Comparison of ENCODE assay signal across 8 cellular contexts in the genomic region with DNA sequence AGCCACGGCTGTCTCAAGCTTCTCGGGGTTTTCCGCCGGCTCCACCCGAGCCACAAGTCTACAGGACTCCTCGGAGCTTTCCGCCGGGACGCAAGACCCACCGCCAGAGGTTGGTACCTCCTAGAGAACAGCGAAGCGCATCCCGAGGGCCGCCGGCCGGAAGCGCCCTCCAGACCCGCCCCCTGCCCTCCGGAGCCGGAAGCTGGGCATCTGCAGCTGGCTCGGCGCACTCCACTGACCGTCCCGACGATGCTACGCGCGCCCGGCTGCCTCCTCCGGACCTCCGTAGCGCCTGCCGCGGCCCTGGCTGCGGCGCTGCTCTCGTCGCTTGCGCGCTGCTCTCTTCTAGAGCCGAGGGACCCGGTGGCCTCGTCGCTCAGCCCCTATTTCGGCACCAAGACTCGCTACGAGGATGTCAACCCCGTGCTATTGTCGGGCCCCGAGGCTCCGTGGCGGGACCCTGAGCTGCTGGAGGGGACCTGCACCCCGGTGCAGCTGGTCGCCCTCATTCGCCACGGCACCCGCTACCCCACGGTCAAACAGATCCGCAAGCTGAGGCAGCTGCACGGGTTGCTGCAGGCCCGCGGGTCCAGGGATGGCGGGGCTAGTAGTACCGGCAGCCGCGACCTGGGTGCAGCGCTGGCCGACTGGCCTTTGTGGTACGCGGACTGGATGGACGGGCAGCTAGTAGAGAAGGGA. TPM values are rescaled to one million over a fixed set of nuclear protein-coding genes. Genes with fewer than 3 reads are reported as not detected.
DNase-seq lines count a peak whose midpoint lies in the region; ATAC-seq and TF ChIP-seq lines count a peak whose summit lies in the region.

A gene with protein sequence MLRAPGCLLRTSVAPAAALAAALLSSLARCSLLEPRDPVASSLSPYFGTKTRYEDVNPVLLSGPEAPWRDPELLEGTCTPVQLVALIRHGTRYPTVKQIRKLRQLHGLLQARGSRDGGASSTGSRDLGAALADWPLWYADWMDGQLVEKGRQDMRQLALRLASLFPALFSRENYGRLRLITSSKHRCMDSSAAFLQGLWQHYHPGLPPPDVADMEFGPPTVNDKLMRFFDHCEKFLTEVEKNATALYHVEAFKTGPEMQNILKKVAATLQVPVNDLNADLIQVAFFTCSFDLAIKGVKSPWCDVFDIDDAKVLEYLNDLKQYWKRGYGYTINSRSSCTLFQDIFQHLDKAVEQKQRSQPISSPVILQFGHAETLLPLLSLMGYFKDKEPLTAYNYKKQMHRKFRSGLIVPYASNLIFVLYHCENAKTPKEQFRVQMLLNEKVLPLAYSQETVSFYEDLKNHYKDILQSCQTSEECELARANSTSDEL (plus strand): TSS at position 227 of the 699 bp plus-strand sequence. CDS start 23 bp downstream, at position 250.

- peaks cover 18 to 25% of the 10 kb centered on the region in 2 donors for H3K4me1 ChIP-seq in thoracic aorta (ENCODE audit: control insufficient read depth in 1 of 2, low read depth in 2 of 2)

- H3K9me3 Mint-ChIP-seq in activated naive CD4-positive, alpha-beta T cell treated with anti-CD3 and anti-CD28 coated beads, Interleukin-2, amount 50 U/mL, for 72 hours, result no peaks in the 10 kb centered on the region

- peak within 1 kb of the TSS; percentile 84 for H3K27ac Mint-ChIP-seq in activated naive CD4-positive, alpha-beta T cell treated with anti-CD3 and anti-CD28 coated beads, Interleukin-2, amount 50 U/mL, for 72 hours

- TF ChIP-seq CTCF in LNCaP clone FGC (IDR thresholded peaks at IDR 0.05; ENCODE audit: control insufficient read depth, extremely low read depth, insufficient read depth) (no peak), thoracic aorta (IDR thresholded peaks at IDR 0.05) (no peak)

- ATAC-seq in SK-N-SH treated with all-trans-retinoic acid at 6 μM for 48 hours (peak; percentile 97), thoracic aorta (ENCODE audit: insufficient number of reproducible peaks, low FRiP score, low read depth) (peak; percentile 68)
- peak; percentile 90 for ATAC-seq in activated naive CD4-positive, alpha-beta T cell treated with anti-CD3 and anti-CD28 coated beads, Interleukin-2, amount 50 U/mL, for 72 hours

- DNase-seq in GM03348 (ENCODE audit: low spot score) (peak; percentile 96), H4 (ENCODE audit: low spot score) (peak; percentile 76), LNCaP clone FGC (ENCODE audit: low read depth) (peak; percentile 19), glomerular endothelial cell (ENCODE audit: extremely low read depth, low read depth, low spot score) (no peak), occipital lobe (lab: John Stamatoyannopoulos, UW) (peak; percentile 85), thoracic aorta (ENCODE audit: low spot score) (peak; percentile 17)
- peak; percentile 74 to 87 for DNase-seq in activated naive CD4-positive, alpha-beta T cell treated with anti-CD3 and anti-CD28 coated beads, Interleukin-2, amount 50 U/mL, for 72 hours (ENCODE audit: low spot score in 2 of 2)

- peaks cover 0 to 14% of the 10 kb centered on the region in 2 donors for H3K36me3 Mint-ChIP-seq in activated naive CD4-positive, alpha-beta T cell treated with anti-CD3 and anti-CD28 coated beads, Interleukin-2, amount 50 U/mL, for 72 hours

- H3K27ac ChIP-seq in thoracic aorta, result peak within 1 kb of the TSS; percentile 79 to 86

- H3K9me3 ChIP-seq in thoracic aorta, result no peaks in the 10 kb centered on the region

- no peaks in the 10 kb centered on the region for H3K36me3 ChIP-seq in thoracic aorta

- no peaks in the 10 kb centered on the region for H3K27me3 ChIP-seq in thoracic aorta (replicated peaks; ENCODE audit: insufficient read depth)

- H3K4me3 ChIP-seq in LNCaP clone FGC (ENCODE audit: low read depth, low read length), result peak within 1 kb of the TSS; percentile 80
- H3K4me3 ChIP-seq in thoracic aorta, result peak within 1 kb of the TSS; percentile 99

TF ChIP-seq in SK-N-SH treated with all-trans-retinoic acid at 6 μM for 48 hours, 23 proteins besides CTCF, POLR2A, EP300 and RAD21:
- TF ChIP-seq ZC3H10 (CRISPR knock-in tag; IDR thresholded peaks at IDR 0.05) (no peak), TOX (CRISPR knock-in tag; IDR thresholded peaks at IDR 0.05; ENCODE audit: borderline replicate concordance) (no peak), ESRRG (CRISPR knock-in tag; IDR thresholded peaks at IDR 0.05) (no peak), ZFP3 (CRISPR knock-in tag; IDR thresholded peaks at IDR 0.05) (no peak), GLIS3 (CRISPR knock-in tag; IDR thresholded peaks at IDR 0.05) (no peak), ZNF8 (CRISPR knock-in tag; IDR thresholded peaks at IDR 0.05) (no peak), ZNF70 (CRISPR knock-in tag; IDR thresholded peaks at IDR 0.05) (0 out of 2 replicates have a peak, but pooled peaks have one; percentile 19), ISL1 (CRISPR knock-in tag; IDR thresholded peaks at IDR 0.05) (no peak)
- TF ChIP-seq, protein P1, sequence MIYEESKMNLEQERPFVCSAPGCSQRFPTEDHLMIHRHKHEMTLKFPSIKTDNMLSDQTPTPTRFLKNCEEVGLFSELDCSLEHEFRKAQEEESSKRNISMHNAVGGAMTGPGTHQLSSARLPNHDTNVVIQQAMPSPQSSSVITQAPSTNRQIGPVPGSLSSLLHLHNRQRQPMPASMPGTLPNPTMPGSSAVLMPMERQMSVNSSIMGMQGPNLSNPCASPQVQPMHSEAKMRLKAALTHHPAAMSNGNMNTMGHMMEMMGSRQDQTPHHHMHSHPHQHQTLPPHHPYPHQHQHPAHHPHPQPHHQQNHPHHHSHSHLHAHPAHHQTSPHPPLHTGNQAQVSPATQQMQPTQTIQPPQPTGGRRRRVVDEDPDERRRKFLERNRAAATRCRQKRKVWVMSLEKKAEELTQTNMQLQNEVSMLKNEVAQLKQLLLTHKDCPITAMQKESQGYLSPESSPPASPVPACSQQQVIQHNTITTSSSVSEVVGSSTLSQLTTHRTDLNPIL (CRISPR knock-in tag; IDR thresholded peaks at IDR 0.05; ENCODE audit: low read depth), result no peak

RNA-seq across cellular contexts. Expression of the gene that starts here (rescaled TPM):
- 49.6 and 63.7 TPM in 2 replicates for total RNA-seq in H4 (2014; rRNA removed; shearing (Covaris generic))
- 1 to 10 TPM; 6.4 to 8.3 TPM for total RNA-seq in activated naive CD4-positive, alpha-beta T cell treated with anti-CD3 and anti-CD28 coated beads, Interleukin-2, amount 50 U/mL, for 72 hours
- total RNA-seq in glomerular endothelial cell (34.7 and 39.6 TPM in 2 replicates), occipital lobe (25.1 TPM), thoracic aorta (10 to 100 TPM in 1 of 2 donors, 1 to 10 TPM in 1; 9.5 to 10.7 TPM)
